ENCODE assay signal across 9 cellular contexts in the genomic region with DNA sequence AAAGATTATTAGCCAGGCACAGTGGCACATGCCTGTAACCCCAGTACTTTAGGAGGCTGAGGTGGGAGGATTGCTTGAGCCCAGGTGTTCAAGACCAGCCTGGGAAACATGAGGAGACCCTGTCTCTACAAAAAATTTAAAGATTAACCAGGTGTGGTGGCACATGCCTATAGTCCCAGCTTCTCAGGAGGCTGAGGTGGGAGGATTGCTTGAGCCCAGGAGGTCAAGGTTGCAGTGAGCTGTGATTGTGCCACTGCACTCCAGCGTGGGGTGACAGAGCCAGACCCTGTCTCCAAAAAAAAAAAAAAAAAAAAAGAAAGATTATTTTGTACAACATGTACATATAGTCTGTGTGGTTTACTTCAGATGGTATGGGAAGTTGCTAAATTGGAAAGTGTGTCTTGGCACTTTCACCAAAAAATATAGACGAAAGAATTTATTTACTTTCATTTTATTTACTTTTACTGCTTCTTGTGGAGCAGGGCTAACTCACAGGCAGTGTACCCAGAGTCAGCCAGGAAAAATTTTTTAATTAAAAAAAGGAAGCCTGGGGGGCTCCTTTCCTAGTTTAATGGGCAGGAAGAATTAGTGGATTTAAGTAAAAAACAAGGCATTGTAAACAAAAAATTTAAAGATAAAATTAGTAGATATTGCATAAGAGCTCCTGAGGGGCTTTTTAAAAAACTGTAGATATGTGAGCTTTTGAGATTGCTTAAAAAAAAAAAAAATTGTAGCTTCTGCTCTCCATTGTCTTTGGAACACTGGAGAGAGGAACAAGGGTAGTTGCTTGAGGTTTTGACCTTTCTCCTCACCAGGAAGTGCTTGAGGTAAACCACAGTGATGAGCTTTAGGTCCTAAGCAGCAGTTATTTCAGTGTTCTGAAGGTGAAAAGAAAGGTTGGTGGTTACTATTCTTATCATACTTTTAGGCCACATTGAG. TPM values are rescaled to one million over a fixed set of nuclear protein-coding genes. Genes with fewer than 3 reads are reported as not detected.
DNase-seq lines count a peak whose midpoint lies in the region; ATAC-seq and TF ChIP-seq lines count a peak whose summit lies in the region.
"Had no signal": no experiment of that assay in that cellular context is flagged by ENCODE, and none has a peak within 500 bp of the region (broad histone marks: within the 10 kb centered on the region; RNA-seq: fewer than 3 reads in every experiment).

No MANE protein-coding gene starts in this region.

- H3K27ac Mint-ChIP-seq in activated T-helper 17 cell treated with anti-CD3 and anti-CD28 coated beads, Interleukin-2, amount 50 U/mL, for 72 hours: peak overlapping the region; percentile 49
- no peak overlapping the region for H3K27ac Mint-ChIP-seq in GM23338

- H3K9me3 ChIP-seq in BLaER1 treated with 17β-estradiol and CSF1 and Interleukin-3, amounts not matched to agents 10 nM and 100 nM (replicated peaks in 1 of 11): no peaks in the 10 kb centered on the region

- DNase-seq in GM19240 (ENCODE audit: insufficient read length, low spot score) (peak; percentile 57), NCI-H187 (lab: John Stamatoyannopoulos, UW) (no peak), DMS153 treated with DMSO at 0.1 percent for 48 hours (lab: John Stamatoyannopoulos, UW; ENCODE audit: unreplicated experiment) (no peak), GM23338 (ENCODE audit: low spot score) (no peak)
- no peak for DNase-seq in stimulated activated CD4-positive, alpha-beta T cell treated with anti-CD3 and anti-CD28 coated beads, Interleukin-2, amount 100 ng/mL, for 48 hours

- peak overlapping the region in 2 of 11 experiments; percentile 8 to 34; a peak in 1 of 22 replicates for H3K9ac ChIP-seq in BLaER1 treated with 17β-estradiol and CSF1 and Interleukin-3, amounts not matched to agents 10 nM and 100 nM

- peaks cover 10% of the 10 kb centered on the region for H3K4me1 Mint-ChIP-seq in activated T-helper 17 cell treated with anti-CD3 and anti-CD28 coated beads, Interleukin-2, amount 50 U/mL, for 72 hours
- H3K4me1 Mint-ChIP-seq in GM23338: 0 out of 3 replicates have a peak, but pooled peaks cover 2% of the 10 kb centered on the region

- H3F3A ChIP-seq in GM23338 (replicated peaks; ENCODE audit: low read depth): no peaks in the 10 kb centered on the region

- H3K36me3 Mint-ChIP-seq in activated T-helper 17 cell treated with anti-CD3 and anti-CD28 coated beads, Interleukin-2, amount 50 U/mL, for 72 hours (ENCODE audit: low read depth): peaks cover 74% of the 10 kb centered on the region
- H3K36me3 Mint-ChIP-seq in GM23338 (ENCODE audit: low read depth): peaks cover 7% of the 10 kb centered on the region; the same call in 2 of the 3 replicates

- no peak overlapping the region for H2AFZ ChIP-seq in GM23338

- H4K20me1 ChIP-seq in BLaER1 treated with 17β-estradiol and CSF1 and Interleukin-3, amounts not matched to agents 10 nM and 100 nM: peaks cover 16 to 100% (median 69%) of the 10 kb centered on the region in 11 experiments; a peak in 21 of 22 replicates
- H4K20me1 ChIP-seq in GM23338 (replicated peaks; ENCODE audit: insufficient read depth): peaks cover 7% of the 10 kb centered on the region

- no peaks in the 10 kb centered on the region for H3K27me3 ChIP-seq in BLaER1 treated with 17β-estradiol and CSF1 and Interleukin-3, amounts not matched to agents 10 nM and 100 nM
- no peaks in the 10 kb centered on the region for H3K27me3 ChIP-seq in GM23338 (ENCODE audit: insufficient read depth)

- H3K27ac ChIP-seq in BLaER1 treated with 17β-estradiol and CSF1 and Interleukin-3, amounts not matched to agents 10 nM and 100 nM: peak overlapping the region in 1 of 11 experiments; percentile 20; a peak in 2 of 22 replicates
- H3K27ac ChIP-seq in GM23338 (ENCODE audit: low read depth): no peak overlapping the region; the same call in 1 of the 2 replicates

- H3K79me2 ChIP-seq in GM23338 (replicated peaks; ENCODE audit: insufficient read depth): no peaks in the 10 kb centered on the region; the same call in 1 of the 2 replicates

- peaks cover 55 to 98% (median 68%) of the 10 kb centered on the region in 11 experiments for H3K36me3 ChIP-seq in BLaER1 treated with 17β-estradiol and CSF1 and Interleukin-3, amounts not matched to agents 10 nM and 100 nM
- H3K36me3 ChIP-seq in GM23338 (ENCODE audit: insufficient read depth): no peaks in the 10 kb centered on the region

- peaks cover 24 to 44% (median 35%) of the 10 kb centered on the region in 10 experiments for H3K4me1 ChIP-seq in BLaER1 treated with 17β-estradiol and CSF1 and Interleukin-3, amounts not matched to agents 10 nM and 100 nM
- H3K4me1 ChIP-seq in GM23338 (ENCODE audit: insufficient read depth): no peaks in the 10 kb centered on the region; the same call in 1 of the 2 replicates

- peak overlapping the region; percentile 45 to 72 (median 61); a peak in 21 of 22 replicates for H3K4me2 ChIP-seq in BLaER1 treated with 17β-estradiol and CSF1 and Interleukin-3, amounts not matched to agents 10 nM and 100 nM
- H3K4me2 ChIP-seq in GM23338: no peak overlapping the region

- no peaks in the 10 kb centered on the region for H3K9me2 ChIP-seq in GM23338 (ENCODE audit: insufficient read depth)

- no peak overlapping the region for H3K4me3 ChIP-seq in BLaER1 treated with 17β-estradiol and CSF1 and Interleukin-3, amounts not matched to agents 10 nM and 100 nM
- H3K4me3 ChIP-seq in GM23338: no peak overlapping the region
- H3K4me3 ChIP-seq: skin epidermis had no signal

- no peaks in the 10 kb centered on the region for H3K9me3 Mint-ChIP-seq in activated T-helper 17 cell treated with anti-CD3 and anti-CD28 coated beads, Interleukin-2, amount 50 U/mL, for 72 hours
- no peaks in the 10 kb centered on the region for H3K9me3 Mint-ChIP-seq in GM23338

- ATAC-seq in HG03354 (IDR thresholded peaks at IDR 0.05; ENCODE audit: poor library complexity, severe bottlenecking, unreplicated experiment): peak; percentile 84
- ATAC-seq in activated T-helper 17 cell treated with anti-CD3 and anti-CD28 coated beads, Interleukin-2, amount 50 U/mL, for 72 hours (replicated peaks): peak; percentile 95
- no peak for ATAC-seq in GM23338

- H3K4me3 Mint-ChIP-seq in activated T-helper 17 cell treated with anti-CD3 and anti-CD28 coated beads, Interleukin-2, amount 50 U/mL, for 72 hours: peak overlapping the region; percentile 57
- H3K4me3 Mint-ChIP-seq in GM23338: no peak overlapping the region

- H3K27me3 Mint-ChIP-seq in activated T-helper 17 cell treated with anti-CD3 and anti-CD28 coated beads, Interleukin-2, amount 50 U/mL, for 72 hours: no peaks in the 10 kb centered on the region
- no peaks in the 10 kb centered on the region for H3K27me3 Mint-ChIP-seq in GM23338 (ENCODE audit: insufficient read depth, low read depth, poor library complexity)

- TF ChIP-seq CTCF in GM23338 (conservative IDR thresholded peaks at IDR 0.05; ENCODE audit: low read depth in 2 of 2): no peak

TF ChIP-seq in GM23338, 12 proteins besides CTCF, POLR2A, EP300 and RAD21:
- TF ChIP-seq NANOG (IDR thresholded peaks at IDR 0.05; ENCODE audit: borderline replicate concordance) (no peak), JUNB (IDR thresholded peaks at IDR 0.05; ENCODE audit: unreplicated experiment) (no peak), ZNF114 (CRISPR knock-in tag; IDR thresholded peaks at IDR 0.05) (no peak), REST (IDR thresholded peaks at IDR 0.05; ENCODE audit: unreplicated experiment) (no peak), EZH2phosphoT487 (IDR thresholded peaks at IDR 0.05; ENCODE audit: unreplicated experiment) (no peak), EZH2 (IDR thresholded peaks at IDR 0.05; ENCODE audit: low read depth, unreplicated experiment) (no peak)
- TF ChIP-seq, protein P1, sequence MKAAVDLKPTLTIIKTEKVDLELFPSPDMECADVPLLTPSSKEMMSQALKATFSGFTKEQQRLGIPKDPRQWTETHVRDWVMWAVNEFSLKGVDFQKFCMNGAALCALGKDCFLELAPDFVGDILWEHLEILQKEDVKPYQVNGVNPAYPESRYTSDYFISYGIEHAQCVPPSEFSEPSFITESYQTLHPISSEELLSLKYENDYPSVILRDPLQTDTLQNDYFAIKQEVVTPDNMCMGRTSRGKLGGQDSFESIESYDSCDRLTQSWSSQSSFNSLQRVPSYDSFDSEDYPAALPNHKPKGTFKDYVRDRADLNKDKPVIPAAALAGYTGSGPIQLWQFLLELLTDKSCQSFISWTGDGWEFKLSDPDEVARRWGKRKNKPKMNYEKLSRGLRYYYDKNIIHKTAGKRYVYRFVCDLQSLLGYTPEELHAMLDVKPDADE (IDR thresholded peaks at IDR 0.05): no peak

RNA-seq across cellular contexts. Expression of gene VDAC2, which starts 44.6 kb away (rescaled TPM):
- 100 to 1,000 TPM; 211 to 254 TPM for total RNA-seq in activated T-helper 17 cell treated with anti-CD3 and anti-CD28 coated beads, Interleukin-2, amount 50 U/mL, for 72 hours
- 242 and 282 TPM in 2 replicates for total RNA-seq in GM23338 (2014; rRNA removed; shearing (Covaris generic))
- 294 and 311 TPM in 2 replicates for polyA plus RNA-seq in GM23338 (2016; fragmentation: Nextera tagmentation; extraction: Ambion mirVana)

RNA-seq across cellular contexts. Expression of gene SAMD8, which starts 54.5 kb away (rescaled TPM):
- 10 to 100 TPM; 19.8 to 42.0 TPM for total RNA-seq in activated T-helper 17 cell treated with anti-CD3 and anti-CD28 coated beads, Interleukin-2, amount 50 U/mL, for 72 hours
- total RNA-seq in GM23338 (2014; rRNA removed; shearing (Covaris generic)): 26.4 and 28.4 TPM in 2 replicates
- polyA plus RNA-seq in GM23338 (2016; fragmentation: Nextera tagmentation; extraction: Ambion mirVana): 6.4 and 7.8 TPM in 2 replicates
